In genomic region chr13:81350056-81350455, GRCh38 we compare ENCODE assay signal across 23 cellular contexts.
DNase-seq lines count a peak whose midpoint lies in the region; ATAC-seq, FAIRE-seq and TF ChIP-seq lines count a peak whose summit lies in the region.
"Had no signal": no experiment of that assay in that cellular context is flagged by ENCODE, and none has a peak within 500 bp of the region (broad histone marks: within the 10 kb centered on the region; RNA-seq: fewer than 3 reads in every experiment).

No MANE protein-coding gene starts in this region.

- no peak for TF ChIP-seq RAD21 in K562 (CRISPR knock-in tag; conservative IDR thresholded peaks at IDR 0.05 in 1 of 2, IDR thresholded peaks at IDR 0.05 in 1 of 2)

- intact Hi-C loops in K562 (cut with micrococcal nuclease) (no loop called here), uterus (cut with DNase I; ENCODE audit: low total_unique reads) (no loop called here)

- H3K9ac ChIP-seq in K562 (ENCODE audit: insufficient read depth in 1 of 2, low read depth in 2 of 2, low read length in 2 of 2): no peak overlapping the region
- H3K9ac ChIP-seq: BLaER1 treated with 17β-estradiol and CSF1 and Interleukin-3, amounts not matched to agents 10 nM and 100 nM had no signal

- H3K27ac ChIP-seq in GM23338 (ENCODE audit: low read depth) (no peak overlapping the region), K562 (ENCODE audit: extremely low read depth, low read depth, low read length) (no peak overlapping the region), small intestine (ENCODE audit: low read depth in 1 of 2, low read length in 1 of 2) (no peak overlapping the region), uterus (no peak overlapping the region)
- H3K27ac ChIP-seq: A549; BLaER1 treated with 17β-estradiol and CSF1 and Interleukin-3, amounts not matched to agents 10 nM and 100 nM; C4-2B had no signal

- FAIRE-seq in A204.1 (lab: Jason Lieb, UNC) (peak; percentile 47), K562 (lab: Jason Lieb, UNC) (no peak), small intestine (lab: Jason Lieb, UNC) (peak; percentile 5)
- FAIRE-seq: A549, D721Med, G401.6, GM12891, GM19239 had no signal

- no peaks in the 10 kb centered on the region for H3K9me1 ChIP-seq in K562 (ENCODE audit: control insufficient read depth, insufficient read depth, low read length)

- ATAC-seq in GM23338: no peak
- ATAC-seq in K562: no peak
- ATAC-seq: A549; CD8-positive, alpha-beta T cell had no signal

- H3K9me3 Mint-ChIP-seq in GM23338: no peaks in the 10 kb centered on the region

- TF ChIP-seq CTCF in GM23338 (conservative IDR thresholded peaks at IDR 0.05; ENCODE audit: low read depth in 2 of 2) (no peak), K562 (IDR thresholded peaks at IDR 0.05 in 2 of 3, conservative IDR thresholded peaks at IDR 0.05 in 1 of 3; ENCODE audit: insufficient read depth in 2 of 3, low read depth in 1 of 3, low read length in 3 of 3) (no peak), uterus (IDR thresholded peaks at IDR 0.05) (no peak)

- H3K36me3 ChIP-seq in GM23338 (ENCODE audit: insufficient read depth) (no peaks in the 10 kb centered on the region), K562 (ENCODE audit: control insufficient read depth, insufficient read depth, low read length) (no peaks in the 10 kb centered on the region), small intestine (ENCODE audit: control insufficient read depth in 2 of 2, insufficient read depth in 2 of 2, low read length in 2 of 2) (no peaks in the 10 kb centered on the region), uterus (no peaks in the 10 kb centered on the region)
- H3K36me3 ChIP-seq: BLaER1 treated with 17β-estradiol and CSF1 and Interleukin-3, amounts not matched to agents 10 nM and 100 nM had no signal

- 25% methylated on average over 1 of the region's 1 CpG for WGBS in K562 (ENCODE audit: insufficient coverage, low coverage, missing lambda C conversion rate)
- WGBS in small intestine, 3 donors: 75 to 88% (median 76%) methylated on average over 1 of the region's 1 CpG

- POLR2A ChIA-PET in K562 (lab: Yijun Ruan, JAX): no interaction called here

- H3K27me3 Mint-ChIP-seq in GM23338 (ENCODE audit: insufficient read depth, low read depth, poor library complexity): no peaks in the 10 kb centered on the region
- H3K27me3 Mint-ChIP-seq: B cell; CD4-positive, alpha-beta T cell had no signal

- in situ Hi-C loops in K562 (cut with MboI): no loop called here

- H4K20me1 ChIP-seq in GM23338 (replicated peaks; ENCODE audit: insufficient read depth) (no peaks in the 10 kb centered on the region; the same call in 1 of the 2 replicates), K562 (replicated peaks; ENCODE audit: control insufficient read depth, insufficient read depth, low read length) (no peaks in the 10 kb centered on the region)
- H4K20me1 ChIP-seq: BLaER1 treated with 17β-estradiol and CSF1 and Interleukin-3, amounts not matched to agents 10 nM and 100 nM had no signal

- no peaks in the 10 kb centered on the region for H3K36me3 Mint-ChIP-seq in GM23338 (ENCODE audit: low read depth)
- H3K36me3 Mint-ChIP-seq: CD8-positive, alpha-beta T cell had no signal

- H3K4me2 ChIP-seq in GM23338 (no peak overlapping the region), K562 (ENCODE audit: insufficient read depth, low read length) (no peak overlapping the region)
- H3K4me2 ChIP-seq: A549; BLaER1 treated with 17β-estradiol and CSF1 and Interleukin-3, amounts not matched to agents 10 nM and 100 nM had no signal

- DNase-seq in GM23338 (ENCODE audit: low spot score): no peak
- no peak for DNase-seq in K562 (ENCODE audit: extremely low read depth in 1 of 4, low spot score in 3 of 4)
- no peak for DNase-seq in small intestine
- DNase-seq in uterus: no peak
- no peak for DNase-seq in NCI-H187 (lab: John Stamatoyannopoulos, UW)
- no peak for DNase-seq in central memory CD4-positive, alpha-beta T cell
- DNase-seq: 8988T; AML-193; Caco-2; Calu3; CD4-positive, alpha-beta T cell; CD8-positive, alpha-beta T cell; DMS79 treated with DMSO at 0.1 percent for 48 hours; GF-D8 had no signal

- H3K9me3 ChIP-seq in K562 (replicated peaks; ENCODE audit: control insufficient read depth, insufficient read depth, low read depth, low read length) (no peaks in the 10 kb centered on the region), small intestine (ENCODE audit: control insufficient read depth, low read depth) (no peaks in the 10 kb centered on the region), uterus (no peaks in the 10 kb centered on the region)
- H3K9me3 ChIP-seq: A549; BLaER1 treated with 17β-estradiol and CSF1 and Interleukin-3, amounts not matched to agents 10 nM and 100 nM; Caco-2 had no signal

- H3K27ac Mint-ChIP-seq in GM23338: peak overlapping the region; percentile 30; the same call in 1 of the 2 replicates
- H3K27ac Mint-ChIP-seq: B cell; CD4-positive, alpha-beta T cell; CD8-positive, alpha-beta T cell had no signal

- H2AFZ ChIP-seq in GM23338 (no peak overlapping the region), K562 (ENCODE audit: low read depth, low read length) (no peak overlapping the region)

- no peak overlapping the region for H3K4me3 ChIP-seq in GM23338
- H3K4me3 ChIP-seq in K562: no peak overlapping the region
- H3K4me3 ChIP-seq in small intestine (ENCODE audit: low read depth in 1 of 2, low read length in 2 of 2): no peak overlapping the region
- H3K4me3 ChIP-seq in uterus: no peak overlapping the region
- H3K4me3 ChIP-seq: A549; BLaER1 treated with 17β-estradiol and CSF1 and Interleukin-3, amounts not matched to agents 10 nM and 100 nM had no signal

- H3K27me3 ChIP-seq in GM23338 (ENCODE audit: insufficient read depth): no peaks in the 10 kb centered on the region
- no peaks in the 10 kb centered on the region for H3K27me3 ChIP-seq in K562 (ENCODE audit: control insufficient read depth in 2 of 2, insufficient read depth in 2 of 2, low read length in 2 of 2)
- no peaks in the 10 kb centered on the region for H3K27me3 ChIP-seq in small intestine (ENCODE audit: control insufficient read depth in 2 of 2, insufficient read depth in 2 of 2, low read length in 2 of 2)
- H3K27me3 ChIP-seq in uterus: no peaks in the 10 kb centered on the region
- H3K27me3 ChIP-seq: BLaER1 treated with 17β-estradiol and CSF1 and Interleukin-3, amounts not matched to agents 10 nM and 100 nM had no signal

- CTCF ChIA-PET in K562 (lab: Yijun Ruan, JAX; ENCODE audit: low intra/inter-chr PET ratio): no interaction called here

- TF ChIP-seq EP300 in K562 (IDR thresholded peaks at IDR 0.05; ENCODE audit: low read length): no peak

- no TSS peak for BruUV-seq in K562 (replicated peaks; lab: Mats Ljungman, UMichigan)

- no peaks in the 10 kb centered on the region for H3K9me2 ChIP-seq in GM23338 (ENCODE audit: insufficient read depth)

- TF ChIP-seq POLR2A in K562 (conservative IDR thresholded peaks at IDR 0.05) (no peak), uterus (IDR thresholded peaks at IDR 0.05) (no peak)

- H3K4me1 Mint-ChIP-seq in GM23338: no peaks in the 10 kb centered on the region
- H3K4me1 Mint-ChIP-seq: B cell had no signal

- no peaks in the 10 kb centered on the region for H3K79me2 ChIP-seq in GM23338 (replicated peaks; ENCODE audit: insufficient read depth)
- H3K79me2 ChIP-seq in K562 (ENCODE audit: control insufficient read depth, insufficient read depth, low read length): no peaks in the 10 kb centered on the region

- no peaks in the 10 kb centered on the region for H3F3A ChIP-seq in GM23338 (replicated peaks; ENCODE audit: low read depth)

- H3K4me1 ChIP-seq in GM23338 (ENCODE audit: insufficient read depth) (no peaks in the 10 kb centered on the region), K562 (replicated peaks in 1 of 2; ENCODE audit: control insufficient read depth in 2 of 2, insufficient read depth in 2 of 2, low read length in 2 of 2) (no peaks in the 10 kb centered on the region), small intestine (ENCODE audit: control insufficient read depth in 2 of 2, insufficient read depth in 1 of 2, low read depth in 1 of 2, low read length in 1 of 2) (no peaks in the 10 kb centered on the region), uterus (no peaks in the 10 kb centered on the region)
- H3K4me1 ChIP-seq: A549; BLaER1 treated with 17β-estradiol and CSF1 and Interleukin-3, amounts not matched to agents 10 nM and 100 nM; Caco-2 had no signal

- H3K4me3 Mint-ChIP-seq in GM23338: no peak overlapping the region
- H3K4me3 Mint-ChIP-seq: B cell; CD4-positive, alpha-beta T cell; CD8-positive, alpha-beta T cell had no signal

TF ChIP-seq in GM23338, 12 proteins besides CTCF, POLR2A, EP300 and RAD21 (continues in another document):
- TF ChIP-seq JUNB (IDR thresholded peaks at IDR 0.05; ENCODE audit: unreplicated experiment) (no peak), POLR2AphosphoS5 (IDR thresholded peaks at IDR 0.05; ENCODE audit: low read depth) (no peak), EZH2 (IDR thresholded peaks at IDR 0.05; ENCODE audit: low read depth, unreplicated experiment) (no peak)

TF ChIP-seq in K562, 482 proteins besides CTCF, POLR2A, EP300 and RAD21:
- peak; percentile 63 for TF ChIP-seq ZNF316 (IDR thresholded peaks at IDR 0.05)
- TF ChIP-seq ZFP91 (CRISPR knock-in tag; IDR thresholded peaks at IDR 0.05): no peak
